Comparison of ENCODE assay signal across 12 cellular contexts in genomic region chr17:55237268-55237667, GRCh38. TPM values are rescaled to one million over a fixed set of nuclear protein-coding genes. Genes with fewer than 3 reads are reported as not detected.
DNase-seq lines count a peak whose midpoint lies in the region; ATAC-seq, FAIRE-seq and TF ChIP-seq lines count a peak whose summit lies in the region.
"Had no signal": no experiment of that assay in that cellular context is flagged by ENCODE, and none has a peak within 500 bp of the region (broad histone marks: within the 10 kb centered on the region; RNA-seq: fewer than 3 reads in every experiment).

No MANE protein-coding gene starts in this region.

- no peak overlapping the region for H2BK12ac ChIP-seq in neuronal stem cell (ENCODE audit: low read length)

- no peak for TF ChIP-seq CTCF in choroid plexus epithelial cell (conservative IDR thresholded peaks at IDR 0.05; ENCODE audit: low read depth, low read length)
- no peak for TF ChIP-seq CTCF in mesothelial cell of epicardium (IDR thresholded peaks at IDR 0.05; ENCODE audit: unreplicated experiment)
- no peak for TF ChIP-seq CTCF in D721Med (IDR thresholded peaks at IDR 0.05; ENCODE audit: insufficient read depth, missing control alignments)

- H3K36me3 Mint-ChIP-seq in mesothelial cell of epicardium: no peaks in the 10 kb centered on the region

- FAIRE-seq in D721Med (lab: Jason Lieb, UNC): no peak

- no peak overlapping the region for H4K8ac ChIP-seq in neuronal stem cell (ENCODE audit: low read depth, low read length)

- H2AK5ac ChIP-seq in neuronal stem cell (ENCODE audit: low read depth, low read length): no peak overlapping the region

- no peak overlapping the region for H3K23ac ChIP-seq in neuronal stem cell (ENCODE audit: low read depth, low read length, poor library complexity)

- no peaks in the 10 kb centered on the region for H3K36me3 ChIP-seq in neuronal stem cell (replicated peaks in 1 of 2; ENCODE audit: control insufficient read depth in 2 of 2, insufficient read depth in 2 of 2, low read length in 2 of 2)

- H3K4me1 Mint-ChIP-seq in mesothelial cell of epicardium: peaks cover 10% of the 10 kb centered on the region

- peaks cover 3 to 4% of the 10 kb centered on the region in 2 donors for H3K4me1 ChIP-seq in neuronal stem cell (ENCODE audit: control insufficient read depth in 2 of 2, insufficient read depth in 1 of 2, low read depth in 1 of 2, low read length in 2 of 2)

- no peak overlapping the region for H3K18ac ChIP-seq in neuronal stem cell (ENCODE audit: low read length)

- peaks cover 52% of the 10 kb centered on the region for H3K27me3 Mint-ChIP-seq in mesothelial cell of epicardium (ENCODE audit: low read depth)

- no peak overlapping the region for H2BK120ac ChIP-seq in neuronal stem cell (ENCODE audit: low read depth, low read length)

- no peak overlapping the region for H3K4me3 ChIP-seq in choroid plexus epithelial cell (ENCODE audit: low read depth, low read length)
- H3K4me3 ChIP-seq in neuronal stem cell (ENCODE audit: low read length in 2 of 2): no peak overlapping the region

- H3K27ac Mint-ChIP-seq in mesothelial cell of epicardium: no peak overlapping the region
- H3K27ac Mint-ChIP-seq: activated CD4-positive, alpha-beta T cell treated with anti-CD3 and anti-CD28 coated beads, Interleukin-2, amount 10 ng/mL, durations not matched to agents 7 days and 5 days had no signal

- no peak overlapping the region for H3K4me2 ChIP-seq in neuronal stem cell (ENCODE audit: insufficient read depth, low read length, poor library complexity, severe bottlenecking)

- no peak overlapping the region for H2BK5ac ChIP-seq in neuronal stem cell (ENCODE audit: low read length)

- H3K27ac ChIP-seq in neuronal stem cell (replicated peaks; ENCODE audit: low read length): no peak overlapping the region

- H3K4me3 Mint-ChIP-seq in mesothelial cell of epicardium: no peak overlapping the region

- H3K27me3 ChIP-seq in neuronal stem cell (ENCODE audit: control insufficient read depth in 3 of 3, insufficient read depth in 3 of 3, low read depth in 1 of 3, low read length in 3 of 3): peaks cover 0 to 8% (median 2%) of the 10 kb centered on the region in 3 experiments
- H3K27me3 ChIP-seq: body of pancreas had no signal

- H2BK15ac ChIP-seq in neuronal stem cell (ENCODE audit: low read length): no peak overlapping the region

- no CpG with 5 or more reads among the region's 6 CpGs for WGBS in neuronal stem cell (ENCODE audit: extremely low coverage in 2 of 2, insufficient read length in 2 of 2, insufficient replicate concordance in 1 of 2), 2 donors

- no peak overlapping the region for H3K4ac ChIP-seq in neuronal stem cell (ENCODE audit: low read length)

- no peak overlapping the region for H3K14ac ChIP-seq in neuronal stem cell (ENCODE audit: low read length)

- H3K9me3 Mint-ChIP-seq in mesothelial cell of epicardium: peaks cover 6% of the 10 kb centered on the region
- H3K9me3 Mint-ChIP-seq: activated CD4-positive, alpha-beta T cell treated with anti-CD3 and anti-CD28 coated beads, Interleukin-2, amount 10 ng/mL, durations not matched to agents 7 days and 5 days had no signal

- H3K9me3 ChIP-seq in neuronal stem cell (replicated peaks in 1 of 2; ENCODE audit: control insufficient read depth in 2 of 2, insufficient read depth in 1 of 2, low read depth in 1 of 2, low read length in 2 of 2): peaks cover 0 to 2% of the 10 kb centered on the region in 2 donors
- H3K9me3 ChIP-seq: body of pancreas had no signal

- peak; percentile 41 for ATAC-seq in HG03064 (IDR thresholded peaks at IDR 0.05; ENCODE audit: low read depth, unreplicated experiment)

- H3K9ac ChIP-seq in neuronal stem cell (ENCODE audit: low read depth, low read length, poor library complexity): no peak overlapping the region

- H3K79me1 ChIP-seq in neuronal stem cell (ENCODE audit: low read depth, low read length): no peaks in the 10 kb centered on the region

- DNase-seq in DMS79 treated with DMSO at 0.1 percent for 48 hours (lab: John Stamatoyannopoulos, UW) (peak; percentile 16), choroid plexus epithelial cell (ENCODE audit: low read depth) (peak; percentile 8), pons (ENCODE audit: low spot score) (peak; percentile 30), mesothelial cell of epicardium (ENCODE audit: low spot score in 2 of 2, unreplicated experiment in 2 of 2) (no peak), D721Med (ENCODE audit: insufficient read length, low spot score) (no peak), neuronal stem cell (ENCODE audit: low spot score) (no peak)
- no peak for DNase-seq in activated naive CD4-positive, alpha-beta T cell treated with Interleukin-2 at 50 U/mL for 16 hours
- DNase-seq: activated CD4-positive, alpha-beta T cell treated with anti-CD3 and anti-CD28 coated beads, Interleukin-2, amount 10 ng/mL, durations not matched to agents 7 days and 5 days; body of pancreas; DMS153 had no signal

- no peak overlapping the region for H4K91ac ChIP-seq in neuronal stem cell (ENCODE audit: low read depth, low read length, poor library complexity)

- H2AFZ ChIP-seq in neuronal stem cell (ENCODE audit: low read length): no peak overlapping the region

RNA-seq across cellular contexts. Expression of gene HLF, which starts 27.5 kb away (rescaled TPM):
- 0.93 to 1.5 TPM (median 1.3 TPM) in 3 replicates for total RNA-seq in mesothelial cell of epicardium
- 0.10 TPM for polyA plus RNA-seq in neuronal stem cell (2013, experiment 1 of 2)
- 0.11 TPM for polyA plus RNA-seq in neuronal stem cell (2013, experiment 2 of 2)
- total RNA-seq: fibroblast of villous mesenchyme had no signal

Comparison
In these comparisons a context has a peak if more than half of its experiments do, and no peak if none do; other contexts are left out.
1. DNase-seq: peak in DMS79 treated with DMSO at 0.1 percent for 48 hours (single experiment), choroid plexus epithelial cell (single experiment) and pons (single experiment); none in mesothelial cell of epicardium (0 of 2), D721Med (single experiment), neuronal stem cell (single experiment) and activated naive CD4-positive, alpha-beta T cell treated with Interleukin-2 at 50 U/mL for 16 hours (single experiment).